8 cellular contexts compared by ENCODE assay signal in genomic region chr13:72781461-72782439, GRCh38. TPM values are rescaled to one million over a fixed set of nuclear protein-coding genes. Genes with fewer than 3 reads are reported as not detected.
A peak's percentile ranks its signal among the peaks of the same experiment; 100 is the strongest.
DNase-seq lines count a peak whose midpoint lies in the region; FAIRE-seq and TF ChIP-seq lines count a peak whose summit lies in the region.

DIS3 (minus strand) TSS chr13:72781900; CDS start chr13:72781832, 68 bp downstream.
PIBF1 (plus strand) TSS chr13:72782133; CDS start chr13:72783470, 1,337 bp downstream.

- peak within 1 kb of the TSS; percentile 94 for H3K23ac ChIP-seq in neuronal stem cell (ENCODE audit: low read depth, low read length, poor library complexity)

- peaks cover 2 to 6% of the 10 kb centered on the region in 2 donors for H3K4me1 ChIP-seq in neuronal stem cell (ENCODE audit: control insufficient read depth in 2 of 2, insufficient read depth in 1 of 2, low read depth in 1 of 2, low read length in 2 of 2)

- H4K91ac ChIP-seq in neuronal stem cell (ENCODE audit: low read depth, low read length, poor library complexity) = no peak within 1 kb of the TSS

- WGBS in neuronal stem cell (ENCODE audit: extremely low coverage in 2 of 2, insufficient read length in 2 of 2, insufficient replicate concordance in 1 of 2), 2 donors = no CpG with 5 or more reads among the region's 81 CpGs

- H2BK15ac ChIP-seq in neuronal stem cell (ENCODE audit: low read length) = no peak within 1 kb of the TSS

- H3K18ac ChIP-seq in neuronal stem cell (ENCODE audit: low read length) = peak within 1 kb of the TSS; percentile 93

- in situ Hi-C loops in SK-MEL-5 (cut with HindIII; ENCODE audit: low pct_unique_long_range_greater_than_20kb, low sequenced_read_pairs) = no loop called here

- H2AFZ ChIP-seq in neuronal stem cell (ENCODE audit: low read length) = peak within 1 kb of the TSS; percentile 97

- H3K4me2 ChIP-seq in neuronal stem cell (ENCODE audit: insufficient read depth, low read length, poor library complexity, severe bottlenecking) = peak within 1 kb of the TSS; percentile 80

- H3K14ac ChIP-seq in neuronal stem cell (ENCODE audit: low read length) = no peak within 1 kb of the TSS

- H2BK5ac ChIP-seq in neuronal stem cell (ENCODE audit: low read length) = peak within 1 kb of the TSS; percentile 49

- no peak within 1 kb of the TSS for H3K4ac ChIP-seq in neuronal stem cell (ENCODE audit: low read length)

- H3K36me3 ChIP-seq in neuronal stem cell (replicated peaks in 1 of 2; ENCODE audit: control insufficient read depth in 2 of 2, insufficient read depth in 2 of 2, low read length in 2 of 2) = peaks cover 9 to 64% of the 10 kb centered on the region in 2 donors

- no peaks in the 10 kb centered on the region for H3K9me3 ChIP-seq in neuronal stem cell (replicated peaks in 1 of 2; ENCODE audit: control insufficient read depth in 2 of 2, insufficient read depth in 1 of 2, low read depth in 1 of 2, low read length in 2 of 2)

- POLR2A ChIA-PET in HEK293T (lab: Yijun Ruan, JAX) = no interaction called here

- H3K4me3 ChIP-seq in neuronal stem cell (ENCODE audit: low read length in 2 of 2) = peak within 1 kb of the TSS; percentile 89 to 98

- no peak within 1 kb of the TSS for H4K8ac ChIP-seq in neuronal stem cell (ENCODE audit: low read depth, low read length)

- peak within 1 kb of the TSS; percentile 60 for H2BK12ac ChIP-seq in neuronal stem cell (ENCODE audit: low read length)

- TF ChIP-seq CTCF in subcutaneous adipose tissue (IDR thresholded peaks at IDR 0.05; ENCODE audit: low read depth) = no peak

- peak within 1 kb of the TSS; percentile 79 for H3K27ac ChIP-seq in neuronal stem cell (replicated peaks; ENCODE audit: low read length)

- CTCF ChIA-PET in HEK293T (lab: Yijun Ruan, JAX) = no interaction called here

- peak; percentile 85 for FAIRE-seq in frontal cortex (lab: Jason Lieb, UNC)

- DNase-seq in GM04504 (ENCODE audit: low read depth) = peak; percentile 97
- peak; percentile 100 for DNase-seq in HEK293T (ENCODE audit: extremely low spot score)
- DNase-seq in MV-4-11 (lab: John Stamatoyannopoulos, UW) = peak; percentile 98
- DNase-seq in SK-MEL-5 (ENCODE audit: low read depth, low spot score) = peak; percentile 99
- DNase-seq in activated naive CD4-positive, alpha-beta T cell treated with Interleukin-2 at 50 U/mL for 16 hours = peak; percentile 98
- DNase-seq in frontal cortex (ENCODE audit: low spot score in 2 of 2) = peak; percentile 83 to 91
- DNase-seq in neuronal stem cell (ENCODE audit: low spot score) = peak; percentile 95

- H2AK5ac ChIP-seq in neuronal stem cell (ENCODE audit: low read depth, low read length) = peak within 1 kb of the TSS; percentile 75

- H3K79me1 ChIP-seq in neuronal stem cell (ENCODE audit: low read depth, low read length) = peaks cover 7% of the 10 kb centered on the region

- peak within 1 kb of the TSS; percentile 96 for H3K9ac ChIP-seq in neuronal stem cell (ENCODE audit: low read depth, low read length, poor library complexity)

- H2BK120ac ChIP-seq in neuronal stem cell (ENCODE audit: low read depth, low read length) = no peak within 1 kb of the TSS

- no peaks in the 10 kb centered on the region for H3K27me3 ChIP-seq in neuronal stem cell (ENCODE audit: control insufficient read depth in 3 of 3, insufficient read depth in 3 of 3, low read depth in 1 of 3, low read length in 3 of 3)

TF ChIP-seq in HEK293T, 16 proteins besides CTCF, POLR2A, EP300 and RAD21:
- TF ChIP-seq HDGF (IDR thresholded peaks at IDR 0.05; ENCODE audit: borderline replicate concordance) = 0 out of 2 replicates have a peak, but pooled peaks have one; percentile 41
- TF ChIP-seq FOXK2 (IDR thresholded peaks at IDR 0.05) = peak; percentile 89; the same call in 1 of the 2 replicates
- no peak for TF ChIP-seq TARDBP (IDR thresholded peaks at IDR 0.05)
- TF ChIP-seq PKNOX1 (IDR thresholded peaks at IDR 0.05) = peak; percentile 88
- TF ChIP-seq L3MBTL2 (conservative IDR thresholded peaks at IDR 0.05) = peak; percentile 99
- no peak for TF ChIP-seq CTBP1 (IDR thresholded peaks at IDR 0.05; ENCODE audit: borderline replicate concordance)
- no peak for TF ChIP-seq SP1 (IDR thresholded peaks at IDR 0.05)
- peak; percentile 81 for TF ChIP-seq ELF4 (IDR thresholded peaks at IDR 0.05)
- no peak for TF ChIP-seq FOXM1 (IDR thresholded peaks at IDR 0.05; ENCODE audit: borderline replicate concordance)

RNA-seq across cellular contexts. Expression of gene DIS3, which starts in this region (rescaled TPM):
- total RNA-seq in SK-MEL-5 (2014; rRNA removed; shearing (Covaris generic)) = 63.4 and 66.5 TPM in 2 replicates
- 25.9 and 34.2 TPM in 2 replicates for polyA plus RNA-seq in SK-MEL-5 (2015; cell fraction: cytosol; rRNA removed)
- polyA plus RNA-seq in SK-MEL-5 (2015; cell fraction: nucleus; rRNA removed) = 44.4 and 46.6 TPM in 2 replicates
- total RNA-seq in frontal cortex (32.6 TPM), subcutaneous adipose tissue (10 to 100 TPM; 23.6 to 30.8 (median 28.1) TPM)
- polyA plus RNA-seq in neuronal stem cell (2013, experiment 1 of 2) = 22.4 TPM
- polyA plus RNA-seq in neuronal stem cell (2013, experiment 2 of 2) = 21.7 TPM

RNA-seq across cellular contexts. Expression of gene PIBF1, which starts in this region (rescaled TPM):
- 12.1 and 21.0 TPM in 2 replicates for total RNA-seq in SK-MEL-5 (2014; rRNA removed; shearing (Covaris generic))
- polyA plus RNA-seq in SK-MEL-5 (2015; cell fraction: cytosol; rRNA removed) = 8.2 and 8.9 TPM in 2 replicates
- 21.1 and 22.5 TPM in 2 replicates for polyA plus RNA-seq in SK-MEL-5 (2015; cell fraction: nucleus; rRNA removed)
- total RNA-seq in frontal cortex (34.6 TPM), subcutaneous adipose tissue (10 to 100 TPM; 13.2 to 54.0 (median 30.6) TPM)
- 19.0 TPM for polyA plus RNA-seq in neuronal stem cell (2013, experiment 1 of 2)
- 17.6 TPM for polyA plus RNA-seq in neuronal stem cell (2013, experiment 2 of 2)

Comparison
In these comparisons a context has a peak if more than half of its experiments do, and no peak if none do; other contexts are left out.
1. Peak in every context shown above with its lines: DNase-seq, H3K4me3 ChIP-seq and H3K27ac ChIP-seq.